8 cellular contexts compared by ENCODE assay signal in genomic region chr6:35342258-35343091, GRCh38. TPM values are rescaled to one million over a fixed set of nuclear protein-coding genes. Genes with fewer than 3 reads are reported as not detected.
DNase-seq lines count a peak whose midpoint lies in the region; ATAC-seq and TF ChIP-seq lines count a peak whose summit lies in the region.

PPARD (plus strand) TSS chr6:35342558; CDS start chr6:35411088, 68,530 bp downstream.

- H3K4me3 ChIP-seq in kidney epithelial cell (ENCODE audit: low read depth, low read length) = peak within 1 kb of the TSS; percentile 71

- no peaks in the 10 kb centered on the region for H3K27me3 ChIP-seq in kidney epithelial cell (ENCODE audit: control insufficient read depth, insufficient read depth, low read length)

- no peaks in the 10 kb centered on the region for H3K36me3 ChIP-seq in kidney epithelial cell (ENCODE audit: control insufficient read depth, insufficient read depth, low read length)

- DNase-seq in AML-193 (lab: John Stamatoyannopoulos, UW) = peak; percentile 90 to 94
- DNase-seq in NCI-H446 (lab: John Stamatoyannopoulos, UW) = peak; percentile 89 to 97
- peak; percentile 97 for DNase-seq in cerebellar cortex (ENCODE audit: low spot score)
- DNase-seq in kidney epithelial cell (ENCODE audit: low read depth) = no peak
- DNase-seq in stimulated activated CD4-positive, alpha-beta T cell treated with anti-CD3 and anti-CD28 coated beads, Interleukin-15, amount 100 ng/mL, for 48 hours (ENCODE audit: low read depth in 2 of 2) = peak; percentile 93 to 98

- peak; percentile 96 for TF ChIP-seq CTCF in kidney epithelial cell (IDR thresholded peaks at IDR 0.05; ENCODE audit: insufficient read depth, low read length, poor library complexity, severe bottlenecking)

- ATAC-seq in GM19035 (IDR thresholded peaks at IDR 0.05; ENCODE audit: unreplicated experiment) (peak; percentile 95), HG03354 (IDR thresholded peaks at IDR 0.05; ENCODE audit: poor library complexity, severe bottlenecking, unreplicated experiment) (peak; percentile 98)
- peak; percentile 98 to 99 for ATAC-seq in activated CD4-positive, CD25-positive, alpha-beta regulatory T cell treated with anti-CD3 and anti-CD28 coated beads, Interleukin-2, amount 50 U/mL, for 24 hours

RNA-seq across cellular contexts. Expression of gene PPARD, which starts in this region (rescaled TPM):
- 13.5 and 15.0 TPM in 2 replicates for total RNA-seq in kidney epithelial cell
